ENCODE assay signal across 28 cellular contexts in genomic region chr13:106836186-106836802, GRCh38.
DNase-seq lines count a peak whose midpoint lies in the region; ATAC-seq, FAIRE-seq and TF ChIP-seq lines count a peak whose summit lies in the region.
"Had no signal": no experiment of that assay in that cellular context is flagged by ENCODE, and none has a peak within 500 bp of the region (broad histone marks: within the 10 kb centered on the region; RNA-seq: fewer than 3 reads in every experiment).

No MANE protein-coding gene starts in this region.

- DNase-seq in HepG2 (ENCODE audit: low spot score), result no peak
- no peak for DNase-seq in right lobe of liver
- DNase-seq in endodermal cell, result no peak
- no peak for DNase-seq in neural progenitor cell (ENCODE audit: low spot score)
- DNase-seq in progenitor cell of endocrine pancreas (ENCODE audit: low spot score, unreplicated experiment), result no peak
- DNase-seq in NCI-H1694 (lab: John Stamatoyannopoulos, UW), result no peak
- no peak for DNase-seq in activated T-cell treated with anti-CD3 and anti-CD28 coated beads, Interleukin-2, amount 50 U/mL, for 48 hours
- DNase-seq: AML-193; C1 segment of cervical spinal cord; Caco-2; Calu3; CD4-positive, alpha-beta T cell; CD8-positive, alpha-beta T cell; DMS 273 treated with DMSO at 0.1 percent for 48 hours; DMS153; DMS53; DMS79; DND-41; EL; GDM1 had no signal

- H3K4me3 Mint-ChIP-seq in endodermal cell, result no peak overlapping the region
- H3K4me3 Mint-ChIP-seq in neural progenitor cell, result no peak overlapping the region
- no peak overlapping the region for H3K4me3 Mint-ChIP-seq in progenitor cell of endocrine pancreas (ENCODE audit: low read depth)
- H3K4me3 Mint-ChIP-seq: B cell; CD4-positive, alpha-beta T cell; CD8-positive, alpha-beta T cell had no signal

- H3K36me3 Mint-ChIP-seq in endodermal cell (ENCODE audit: low read depth) (no peaks in the 10 kb centered on the region), neural progenitor cell (peaks cover 3% of the 10 kb centered on the region), progenitor cell of endocrine pancreas (ENCODE audit: insufficient read depth) (peaks cover 6% of the 10 kb centered on the region)
- H3K36me3 Mint-ChIP-seq: CD8-positive, alpha-beta T cell had no signal

- no peak for TF ChIP-seq RAD21 in HepG2 (CRISPR knock-in tag; IDR thresholded peaks at IDR 0.05)

- TF ChIP-seq EP300 in HepG2 (IDR thresholded peaks at IDR 0.05; ENCODE audit: low read depth in 2 of 2, low read length in 2 of 2), result no peak
- no peak for TF ChIP-seq EP300 in HepG2 (CRISPR knock-in tag; IDR thresholded peaks at IDR 0.05; ENCODE audit: borderline replicate concordance)

- in situ Hi-C loops in HepG2 (cut with HindIII; ENCODE audit: extremely low pct_ligation_motif_present, low pct_unique_long_range_greater_than_20kb), result no loop called here

- no TSS peak for BruUV-seq in HepG2 (replicated peaks; lab: Mats Ljungman, UMichigan)

- H3K4me3 ChIP-seq in HepG2 (replicated peaks in 1 of 3; ENCODE audit: insufficient read depth in 1 of 3, low read depth in 2 of 3, low read length in 3 of 3) (no peak overlapping the region), right lobe of liver (no peak overlapping the region), endodermal cell (ENCODE audit: low read length) (no peak overlapping the region), neural progenitor cell (no peak overlapping the region)
- H3K4me3 ChIP-seq: A549, GM12878 had no signal

- no peak overlapping the region for H3K27ac ChIP-seq in HepG2 (ENCODE audit: extremely low read length, insufficient read depth, low read length)
- no peak overlapping the region for H3K27ac ChIP-seq in right lobe of liver
- peak overlapping the region; percentile 51 for H3K27ac ChIP-seq in endodermal cell (ENCODE audit: low read depth, low read length)
- H3K27ac ChIP-seq in neural progenitor cell, result no peak overlapping the region
- H3K27ac ChIP-seq: 22Rv1, A549 had no signal

- WGBS in HepG2 (ENCODE audit: low lambda C conversion rate), result under 1% methylated on average over 4 of the region's 4 CpGs
- 35% methylated on average over 4 of the region's 4 CpGs for WGBS in right lobe of liver (ENCODE audit: insufficient coverage, low coverage, low lambda C conversion rate, missing lambda C conversion rate)
- WGBS in endodermal cell (ENCODE audit: insufficient coverage in 1 of 2, insufficient read length in 1 of 2), 2 experiments, result 88 to 97% methylated on average over 2 to 3 of the region's 4 CpGs

- intact Hi-C loops in HepG2 (cut with micrococcal nuclease; ENCODE audit: unreplicated experiment), result no loop called here
- intact Hi-C loops in right lobe of liver (cut with DNase I), result no loop called here

- peaks cover 15% of the 10 kb centered on the region for H3K9me3 Mint-ChIP-seq in endodermal cell
- H3K9me3 Mint-ChIP-seq in neural progenitor cell, result peaks cover 23% of the 10 kb centered on the region
- H3K9me3 Mint-ChIP-seq in progenitor cell of endocrine pancreas (ENCODE audit: low read depth), result peaks cover 22% of the 10 kb centered on the region
- H3K9me3 Mint-ChIP-seq: CD8-positive, alpha-beta T cell had no signal

- H3K9me3 ChIP-seq in HepG2 (ENCODE audit: low read length) (peaks cover 18% of the 10 kb centered on the region), right lobe of liver (no peaks in the 10 kb centered on the region), endodermal cell (ENCODE audit: control insufficient read depth, low read length) (peaks cover 9% of the 10 kb centered on the region), neural progenitor cell (ENCODE audit: low read depth) (no peaks in the 10 kb centered on the region)
- H3K9me3 ChIP-seq: A549, Caco-2 had no signal

- H3K27me3 Mint-ChIP-seq in endodermal cell (ENCODE audit: insufficient read depth) (no peaks in the 10 kb centered on the region), neural progenitor cell (ENCODE audit: insufficient read depth, low read depth) (peaks cover 5% of the 10 kb centered on the region), progenitor cell of endocrine pancreas (no peaks in the 10 kb centered on the region)
- H3K27me3 Mint-ChIP-seq: B cell had no signal

- H2AFZ ChIP-seq in HepG2 (ENCODE audit: low read length) (no peak overlapping the region), neural progenitor cell (replicated peaks) (no peak overlapping the region)

- H3K27ac Mint-ChIP-seq in endodermal cell (no peak overlapping the region), neural progenitor cell (peak overlapping the region; percentile 30), progenitor cell of endocrine pancreas (peak overlapping the region; percentile 38)
- H3K27ac Mint-ChIP-seq: B cell; CD4-positive, alpha-beta T cell; CD8-positive, alpha-beta T cell had no signal

- no peak for TF ChIP-seq POLR2A in HepG2 (IDR thresholded peaks at IDR 0.05; ENCODE audit: insufficient read depth in 1 of 2, low read depth in 2 of 2, low read length in 2 of 2)
- TF ChIP-seq POLR2A in right lobe of liver (IDR thresholded peaks at IDR 0.05), result no peak

- TF ChIP-seq CTCF in HepG2 (CRISPR knock-in tag; IDR thresholded peaks at IDR 0.05), result no peak
- no peak for TF ChIP-seq CTCF in right lobe of liver (IDR thresholded peaks at IDR 0.05)
- TF ChIP-seq CTCF in endodermal cell (conservative IDR thresholded peaks at IDR 0.05), result no peak
- TF ChIP-seq CTCF in neural progenitor cell (IDR thresholded peaks at IDR 0.05), result no peak
- TF ChIP-seq CTCF in progenitor cell of endocrine pancreas (IDR thresholded peaks at IDR 0.05; ENCODE audit: unreplicated experiment), result no peak

- H4K20me1 ChIP-seq in HepG2 (ENCODE audit: insufficient read depth, low read length), result no peaks in the 10 kb centered on the region
- H4K20me1 ChIP-seq in neural progenitor cell (ENCODE audit: low read depth), result no peaks in the 10 kb centered on the region

- no peaks in the 10 kb centered on the region for H3K79me2 ChIP-seq in HepG2 (ENCODE audit: insufficient read depth, low read length)
- no peaks in the 10 kb centered on the region for H3K79me2 ChIP-seq in neural progenitor cell (ENCODE audit: low read depth)

- no peak for FAIRE-seq in HepG2 (lab: Jason Lieb, UNC)
- FAIRE-seq: A549, GM12878, GM12892, GM18507, GM19239 had no signal

- H3K4me2 ChIP-seq in HepG2 (ENCODE audit: low read depth, low read length) (no peak overlapping the region), neural progenitor cell (no peak overlapping the region)
- H3K4me2 ChIP-seq: A549 had no signal

- H3K4me1 ChIP-seq in HepG2 (ENCODE audit: insufficient read depth, low read length), result no peaks in the 10 kb centered on the region
- no peaks in the 10 kb centered on the region for H3K4me1 ChIP-seq in right lobe of liver
- H3K4me1 ChIP-seq in endodermal cell (ENCODE audit: control insufficient read depth, insufficient read depth, low read length), result peaks cover 7% of the 10 kb centered on the region
- peaks cover 13% of the 10 kb centered on the region for H3K4me1 ChIP-seq in neural progenitor cell
- H3K4me1 ChIP-seq: A549 had no signal

- H3K27me3 ChIP-seq in HepG2 (ENCODE audit: control insufficient read depth in 1 of 2, insufficient read depth in 2 of 2, low read length in 2 of 2), result no peaks in the 10 kb centered on the region
- no peaks in the 10 kb centered on the region for H3K27me3 ChIP-seq in right lobe of liver
- H3K27me3 ChIP-seq in endodermal cell (ENCODE audit: control insufficient read depth, insufficient read depth, low read length, poor library complexity, severe bottlenecking), result no peaks in the 10 kb centered on the region
- H3K27me3 ChIP-seq in neural progenitor cell, result no peaks in the 10 kb centered on the region

- no peaks in the 10 kb centered on the region for H3K36me3 ChIP-seq in HepG2 (replicated peaks in 1 of 2; ENCODE audit: control insufficient read depth in 1 of 2, insufficient read depth in 2 of 2, low read length in 2 of 2)
- H3K36me3 ChIP-seq in right lobe of liver, result no peaks in the 10 kb centered on the region
- no peaks in the 10 kb centered on the region for H3K36me3 ChIP-seq in endodermal cell (ENCODE audit: control insufficient read depth, insufficient read depth, low read length)
- no peaks in the 10 kb centered on the region for H3K36me3 ChIP-seq in neural progenitor cell

- peaks cover 6% of the 10 kb centered on the region for H3F3A ChIP-seq in neural progenitor cell (ENCODE audit: low read depth)

- H3K9ac ChIP-seq in HepG2 (ENCODE audit: insufficient read depth, low read depth, low read length) (no peak overlapping the region), endodermal cell (ENCODE audit: extremely low read depth, low read length, poor library complexity, severe bottlenecking) (no peak overlapping the region), neural progenitor cell (no peak overlapping the region)

- POLR2A ChIA-PET in HepG2 (lab: Yijun Ruan, JAX), result no interaction called here

- CTCF ChIA-PET in HepG2 (lab: Yijun Ruan, JAX; ENCODE audit: low intra/inter-chr PET ratio, low total read pairs), result no interaction called here

- ATAC-seq in HepG2, result no peak
- ATAC-seq in right lobe of liver, result no peak
- ATAC-seq in GM18867 (IDR thresholded peaks at IDR 0.05; ENCODE audit: unreplicated experiment), result no peak
- ATAC-seq: A549; CD8-positive, alpha-beta T cell; GM12878 had no signal

- H3K4me1 Mint-ChIP-seq in endodermal cell, result peaks cover 5% of the 10 kb centered on the region
- H3K4me1 Mint-ChIP-seq in neural progenitor cell, result peaks cover 27% of the 10 kb centered on the region
- H3K4me1 Mint-ChIP-seq in progenitor cell of endocrine pancreas (ENCODE audit: low read depth), result peaks cover 21% of the 10 kb centered on the region
- H3K4me1 Mint-ChIP-seq: B cell had no signal

TF ChIP-seq in HepG2, 621 proteins besides CTCF, POLR2A, EP300 and RAD21:
- TF ChIP-seq TOE1 (CRISPR knock-in tag; IDR thresholded peaks at IDR 0.05) (no peak), ATF7 (IDR thresholded peaks at IDR 0.05) (peak; percentile 77), ATF7 (CRISPR knock-in tag; IDR thresholded peaks at IDR 0.05) (no peak), ATF3 (CRISPR knock-in tag; IDR thresholded peaks at IDR 0.05) (no peak)
